Comparison of ENCODE assay signal across 8 cellular contexts in genomic region chr19:45798995-45799517, GRCh38. TPM values are rescaled to one million over a fixed set of nuclear protein-coding genes. Genes with fewer than 3 reads are reported as not detected.
DNase-seq lines count a peak whose midpoint lies in the region; ATAC-seq, FAIRE-seq and TF ChIP-seq lines count a peak whose summit lies in the region.

No MANE protein-coding gene starts in this region.

- DNase-seq in AG10803 (ENCODE audit: low read depth) (peak; percentile 90), NCI-H2227 treated with DMSO at 0.1 percent for 48 hours (lab: John Stamatoyannopoulos, UW) (peak; percentile 20), H1 (ENCODE audit: low read depth in 1 of 2, low spot score in 2 of 2) (peak in 1 of 2 experiments; percentile 83), mucosa of gallbladder (ENCODE audit: low spot score) (peak; percentile 56)
- peak; percentile 64 to 72 for DNase-seq in activated CD4-positive, alpha-beta T cell treated with anti-CD3 and anti-CD28 coated beads, Interleukin-2, amount 50 U/mL, for 48 hours
- DNase-seq in stimulated activated effector memory CD8-positive, alpha-beta T cell treated with anti-CD3 and anti-CD28 coated beads, Interleukin-12 subunit alpha, Interleukin-12 subunit beta, amount 100 ng/mL, for 72 hours (ENCODE audit: low spot score in 2 of 2) = peak; percentile 39 to 75

- H3K9ac ChIP-seq in H1 (replicated peaks in 1 of 4; ENCODE audit: extremely low read depth in 1 of 4, low read depth in 3 of 4, low read length in 3 of 4) = no peak overlapping the region

- peaks cover 14% of the 10 kb centered on the region for H3K4me1 Mint-ChIP-seq in stimulated activated effector memory CD8-positive, alpha-beta T cell treated with anti-CD3 and anti-CD28 coated beads, Interleukin-12 subunit alpha, Interleukin-12 subunit beta, amount 100 ng/mL, for 72 hours

- no peak overlapping the region for H3K14ac ChIP-seq in H1 (ENCODE audit: insufficient read length)

- no peak overlapping the region for H4K91ac ChIP-seq in H1 (replicated peaks; ENCODE audit: insufficient read length, low read length)

- no peak overlapping the region for H2AFZ ChIP-seq in H1 (ENCODE audit: low read length)

- H2BK120ac ChIP-seq in H1 (replicated peaks; ENCODE audit: low read depth, low read length) = no peak overlapping the region

- TF ChIP-seq CTCF in AG10803 (conservative IDR thresholded peaks at IDR 0.05; ENCODE audit: low read length) (peak; percentile 75), H1 (IDR thresholded peaks at IDR 0.05; ENCODE audit: control extremely low read depth in 1 of 3, insufficient read depth in 1 of 3, low read depth in 1 of 3, low read length in 3 of 3) (peak; percentile 66 to 84 (median 77))

- no peak overlapping the region for H2AK5ac ChIP-seq in H1 (ENCODE audit: low read depth, low read length)

- H3K36me3 ChIP-seq in H1 (ENCODE audit: control insufficient read depth in 2 of 4, insufficient read depth in 4 of 4, low read length in 3 of 4) = no peaks in the 10 kb centered on the region

- peaks cover 0 to 4% (median 2%) of the 10 kb centered on the region in 4 experiments; a peak in 4 of 7 replicates for H3K4me1 ChIP-seq in H1 (replicated peaks in 1 of 4; ENCODE audit: control insufficient read depth in 3 of 4, insufficient read depth in 4 of 4, low read length in 3 of 4)

- TF ChIP-seq RAD21 in H1 (IDR thresholded peaks at IDR 0.05 in 1 of 2, conservative IDR thresholded peaks at IDR 0.05 in 1 of 2; ENCODE audit: low read depth in 2 of 2, low read length in 2 of 2) = peak; percentile 45 to 52

- H3K4ac ChIP-seq in H1 (replicated peaks; ENCODE audit: insufficient read length, low read depth, low read length) = no peak overlapping the region

- no peak overlapping the region for H2BK5ac ChIP-seq in H1 (ENCODE audit: low read depth, low read length)

- peaks cover under 1% of the 10 kb centered on the region for H3K36me3 Mint-ChIP-seq in stimulated activated effector memory CD8-positive, alpha-beta T cell treated with anti-CD3 and anti-CD28 coated beads, Interleukin-12 subunit alpha, Interleukin-12 subunit beta, amount 100 ng/mL, for 72 hours

- H2BK15ac ChIP-seq in H1 (ENCODE audit: low read length) = no peak overlapping the region

- WGBS in H1 (ENCODE audit: extremely low coverage in 1 of 2, insufficient coverage in 1 of 2, insufficient read length in 1 of 2, insufficient replicate concordance in 2 of 2, low coverage in 1 of 2, low lambda C conversion rate in 2 of 2, missing lambda C conversion rate in 1 of 2), 2 experiments = 34% methylated on average over 10 of the region's 10 CpGs; no CpG with 5 or more reads in 1 of the 2 experiments

- no peak for TF ChIP-seq EP300 in H1 (IDR thresholded peaks at IDR 0.05; ENCODE audit: borderline replicate concordance in 1 of 2, low read depth in 2 of 2, low read length in 2 of 2)

- POLR2A ChIA-PET in H1 (lab: Charles Lee; ENCODE audit: partially characterized antibody) = interaction anchor here (0.8 to 9.8 kb wide), 10 partner anchors 14 to 117 kb away, joined by 3 to 106 read pairs (median 6); partner anchors contain the start of genes DMPK, RSPH6A and SIX5

- H3K9me3 ChIP-seq in H1 (ENCODE audit: insufficient read depth in 2 of 2, low read depth in 1 of 2, low read length in 1 of 2) = no peaks in the 10 kb centered on the region

- no peak overlapping the region for H3K27ac Mint-ChIP-seq in stimulated activated effector memory CD8-positive, alpha-beta T cell treated with anti-CD3 and anti-CD28 coated beads, Interleukin-12 subunit alpha, Interleukin-12 subunit beta, amount 100 ng/mL, for 72 hours

- no peaks in the 10 kb centered on the region for H4K20me1 ChIP-seq in H1 (replicated peaks in 1 of 2; ENCODE audit: control insufficient read depth in 1 of 2, insufficient read depth in 2 of 2, low read length in 2 of 2)

- TF ChIP-seq POLR2A in H1 (IDR thresholded peaks at IDR 0.05; ENCODE audit: control extremely low read depth in 1 of 2, low read depth in 2 of 2, low read length in 2 of 2) = no peak

- no peak overlapping the region for H3K18ac ChIP-seq in H1 (ENCODE audit: extremely low read depth, low read length)

- no peak overlapping the region for H3K27ac ChIP-seq in H1 (ENCODE audit: low read depth, low read length)

- no peak overlapping the region for H3K56ac ChIP-seq in H1 (replicated peaks; ENCODE audit: insufficient read length, low read depth, low read length)

- H3K79me2 ChIP-seq in H1 (ENCODE audit: control insufficient read depth in 1 of 2, insufficient read depth in 2 of 2, low read length in 2 of 2) = no peaks in the 10 kb centered on the region

- no peak overlapping the region for H2BK12ac ChIP-seq in H1 (ENCODE audit: low read depth, low read length)

- CTCF ChIA-PET in H1 (lab: Charles Lee; ENCODE audit: partially characterized antibody) = interaction anchor here (0.6 to 9.4 kb wide), 29 partner anchors 8 to 428 kb away, joined by 3 to 107 read pairs (median 4); partner anchors contain the start of genes DMPK, QPCTL, RSPH6A and SIX5

- no peaks in the 10 kb centered on the region for H3K79me1 ChIP-seq in H1 (ENCODE audit: low read depth, low read length)

- ATAC-seq in GM21367 (IDR thresholded peaks at IDR 0.05; ENCODE audit: unreplicated experiment) (peak; percentile 49), HG03342 (IDR thresholded peaks at IDR 0.05; ENCODE audit: unreplicated experiment) (no peak)
- peak; percentile 76 for ATAC-seq in stimulated activated effector memory CD8-positive, alpha-beta T cell treated with anti-CD3 and anti-CD28 coated beads, Interleukin-12 subunit alpha, Interleukin-12 subunit beta, amount 100 ng/mL, for 72 hours

- no peaks in the 10 kb centered on the region; the same call in 1 of the 2 replicates for H3K23me2 ChIP-seq in H1 (ENCODE audit: low read depth, low read length)

- no peak overlapping the region for H4K5ac ChIP-seq in H1 (ENCODE audit: insufficient read length, low read depth, low read length)

- H3K4me3 Mint-ChIP-seq in stimulated activated effector memory CD8-positive, alpha-beta T cell treated with anti-CD3 and anti-CD28 coated beads, Interleukin-12 subunit alpha, Interleukin-12 subunit beta, amount 100 ng/mL, for 72 hours = no peak overlapping the region

- no peak overlapping the region for H2BK20ac ChIP-seq in H1 (ENCODE audit: low read length)

- H3K4me3 ChIP-seq in AG10803 (ENCODE audit: low read length) = no peak overlapping the region; the same call in 1 of the 2 replicates
- H3K4me3 ChIP-seq in H1 (ENCODE audit: extremely low read depth in 1 of 4, insufficient read depth in 2 of 4, low read depth in 3 of 4, low read length in 4 of 4) = no peak overlapping the region

- no peak overlapping the region for H4K8ac ChIP-seq in H1 (ENCODE audit: extremely low read depth, insufficient read depth, low read length)

- FAIRE-seq in H1 (lab: Jason Lieb, UNC) = peak; percentile 88

- no peak overlapping the region for H3K23ac ChIP-seq in H1 (ENCODE audit: insufficient read length)

- no peaks in the 10 kb centered on the region for H3K27me3 ChIP-seq in H1 (replicated peaks in 1 of 4; ENCODE audit: control insufficient read depth in 3 of 4, extremely low read depth in 1 of 4, insufficient read depth in 3 of 4, low read length in 3 of 4)

- H3K9me3 Mint-ChIP-seq in stimulated activated effector memory CD8-positive, alpha-beta T cell treated with anti-CD3 and anti-CD28 coated beads, Interleukin-12 subunit alpha, Interleukin-12 subunit beta, amount 100 ng/mL, for 72 hours = no peaks in the 10 kb centered on the region

- no peak overlapping the region for H3K4me2 ChIP-seq in H1 (ENCODE audit: insufficient read depth in 1 of 2, low read depth in 2 of 2, low read length in 2 of 2)

RNA-seq across cellular contexts. Expression of gene DMWD, which starts 6.4 kb away (rescaled TPM):
- 41.0 and 41.6 TPM in 2 replicates for total RNA-seq in H1 (2021; fragmentation: NEBNext Ultra II Directional; extraction: Animal tissue kit (Norgen Biotek cat#: 25700))
- polyA plus RNA-seq in H1 (2011; rRNA removed) = 13.6 and 23.7 TPM in 2 replicates
- polyA plus RNA-seq in H1 (2011; cell fraction: cytosol; rRNA removed) = 14.6 TPM
- 83.4 TPM for polyA plus RNA-seq in H1 (2011; cell fraction: nucleus; rRNA removed)
- 18.1 to 24.8 TPM (median 20.7 TPM) in 4 replicates for polyA plus RNA-seq in H1 (2012, experiment 1 of 2)
- polyA plus RNA-seq in H1 (2012, experiment 2 of 2) = 14.5 TPM
- polyA plus RNA-seq in H1 (2013, experiment 1 of 2) = 18.6 TPM
- 17.7 TPM for polyA plus RNA-seq in H1 (2013, experiment 2 of 2)
- polyA minus RNA-seq in H1 (2011; rRNA and poly(A)+ RNA removed) = 18.0 and 24.8 TPM in 2 replicates
- 23.3 TPM for polyA minus RNA-seq in H1 (2011; cell fraction: cytosol; rRNA and poly(A)+ RNA removed)
- 61.6 TPM for polyA minus RNA-seq in H1 (2011; cell fraction: nucleus; rRNA and poly(A)+ RNA removed)
- total RNA-seq in mucosa of gallbladder = 66.0 TPM

RNA-seq across cellular contexts. Expression of gene RSPH6A, which starts 16.1 kb away (rescaled TPM):
- 0.19 and 0.25 TPM in 2 replicates for total RNA-seq in H1 (2021; fragmentation: NEBNext Ultra II Directional; extraction: Animal tissue kit (Norgen Biotek cat#: 25700))
- 0.05 TPM in 2 replicates for polyA plus RNA-seq in H1 (2011; rRNA removed)
- 0.05 TPM for polyA plus RNA-seq in H1 (2011; cell fraction: cytosol; rRNA removed)
- 0.43 TPM for polyA plus RNA-seq in H1 (2011; cell fraction: nucleus; rRNA removed)
- polyA plus RNA-seq in H1 (2012, experiment 1 of 2) = 0.12 TPM in 1 of 4 replicates, not detected in the others
- polyA plus RNA-seq in H1 (2012, experiment 2 of 2) = 0.09 TPM
- 0.08 TPM for polyA plus RNA-seq in H1 (2013, experiment 1 of 2)
- 0.06 TPM for polyA plus RNA-seq in H1 (2013, experiment 2 of 2)
- polyA minus RNA-seq in H1 (2011; rRNA and poly(A)+ RNA removed) = 0.22 and 0.35 TPM in 2 replicates
- polyA minus RNA-seq in H1 (2011; cell fraction: cytosol; rRNA and poly(A)+ RNA removed) = not detected
- 1.4 TPM for polyA minus RNA-seq in H1 (2011; cell fraction: nucleus; rRNA and poly(A)+ RNA removed)
- 0.09 TPM for total RNA-seq in mucosa of gallbladder

RNA-seq across cellular contexts. Expression of gene DMPK, which starts 16.8 kb away (rescaled TPM):
- total RNA-seq in H1 (2021; fragmentation: NEBNext Ultra II Directional; extraction: Animal tissue kit (Norgen Biotek cat#: 25700)) = 27.4 and 28.2 TPM in 2 replicates
- polyA plus RNA-seq in H1 (2011; rRNA removed) = 13.7 and 25.3 TPM in 2 replicates
- 18.9 TPM for polyA plus RNA-seq in H1 (2011; cell fraction: cytosol; rRNA removed)
- polyA plus RNA-seq in H1 (2011; cell fraction: nucleus; rRNA removed) = 155 TPM
- 18.9 to 42.0 TPM (median 34.4 TPM) in 4 replicates for polyA plus RNA-seq in H1 (2012, experiment 1 of 2)
- polyA plus RNA-seq in H1 (2012, experiment 2 of 2) = 23.6 TPM
- polyA plus RNA-seq in H1 (2013, experiment 1 of 2) = 12.6 TPM
- 10.9 TPM for polyA plus RNA-seq in H1 (2013, experiment 2 of 2)
- 7.1 and 11.1 TPM in 2 replicates for polyA minus RNA-seq in H1 (2011; rRNA and poly(A)+ RNA removed)
- 7.6 TPM for polyA minus RNA-seq in H1 (2011; cell fraction: cytosol; rRNA and poly(A)+ RNA removed)
- polyA minus RNA-seq in H1 (2011; cell fraction: nucleus; rRNA and poly(A)+ RNA removed) = 26.5 TPM
- total RNA-seq in mucosa of gallbladder = 163 TPM

RNA-seq across cellular contexts. Expression of gene SIX5, which starts 30.0 kb away (rescaled TPM):
- total RNA-seq in H1 (2021; fragmentation: NEBNext Ultra II Directional; extraction: Animal tissue kit (Norgen Biotek cat#: 25700)) = 24.2 and 27.3 TPM in 2 replicates
- 20.9 and 37.2 TPM in 2 replicates for polyA plus RNA-seq in H1 (2011; rRNA removed)
- polyA plus RNA-seq in H1 (2011; cell fraction: cytosol; rRNA removed) = 21.5 TPM
- 69.2 TPM for polyA plus RNA-seq in H1 (2011; cell fraction: nucleus; rRNA removed)
- polyA plus RNA-seq in H1 (2012, experiment 1 of 2) = 7.1 to 16.2 TPM (median 15.3 TPM) in 4 replicates
- polyA plus RNA-seq in H1 (2012, experiment 2 of 2) = 8.7 TPM
- 15.1 TPM for polyA plus RNA-seq in H1 (2013, experiment 1 of 2)
- 13.5 TPM for polyA plus RNA-seq in H1 (2013, experiment 2 of 2)
- 4.6 and 6.7 TPM in 2 replicates for polyA minus RNA-seq in H1 (2011; rRNA and poly(A)+ RNA removed)
- 18.0 TPM for polyA minus RNA-seq in H1 (2011; cell fraction: cytosol; rRNA and poly(A)+ RNA removed)
- 19.0 TPM for polyA minus RNA-seq in H1 (2011; cell fraction: nucleus; rRNA and poly(A)+ RNA removed)
- total RNA-seq in mucosa of gallbladder = 29.6 TPM
